ENCODE assay signal across 11 cellular contexts in genomic region chr18:5239447-5239846, GRCh38. TPM values are rescaled to one million over a fixed set of nuclear protein-coding genes. Genes with fewer than 3 reads are reported as not detected.
DNase-seq lines count a peak whose midpoint lies in the region; ATAC-seq and TF ChIP-seq lines count a peak whose summit lies in the region.
"Had no signal": no experiment of that assay in that cellular context is flagged by ENCODE, and none has a peak within 500 bp of the region (broad histone marks: within the 10 kb centered on the region; RNA-seq: fewer than 3 reads in every experiment).

No MANE protein-coding gene starts in this region.

- TF ChIP-seq CTCF in AG10803 (conservative IDR thresholded peaks at IDR 0.05; ENCODE audit: low read length), result no peak
- no peak for TF ChIP-seq CTCF in natural killer cell (IDR thresholded peaks at IDR 0.05)

- no peak overlapping the region for H3K9ac ChIP-seq in HUES64 (ENCODE audit: low read depth, low read length)

- H3K27me3 Mint-ChIP-seq in central memory CD8-positive, alpha-beta T cell, result peaks cover 4% of the 10 kb centered on the region
- peaks cover under 1 to 3% of the 10 kb centered on the region in 2 donors for H3K27me3 Mint-ChIP-seq in natural killer cell (ENCODE audit: low read depth in 2 of 2)

- H3K27me3 ChIP-seq in HUES64 (ENCODE audit: insufficient read depth, low read length), result peaks cover 22% of the 10 kb centered on the region; the same call in 1 of the 2 replicates
- H3K27me3 ChIP-seq: brain microvascular endothelial cell had no signal

- H3K4me1 ChIP-seq in HUES64 (ENCODE audit: insufficient read depth, low read length), result peaks cover 18% of the 10 kb centered on the region

- WGBS in HUES64, result 89% methylated on average over 4 of the region's 4 CpGs

- no peaks in the 10 kb centered on the region for H3K9me3 ChIP-seq in HUES64 (ENCODE audit: insufficient read depth, low read depth, low read length)

- no peaks in the 10 kb centered on the region for H3K9me3 Mint-ChIP-seq in central memory CD8-positive, alpha-beta T cell
- no peaks in the 10 kb centered on the region for H3K9me3 Mint-ChIP-seq in natural killer cell

- DNase-seq in AG10803 (ENCODE audit: low read depth) (no peak), natural killer cell (no peak), Ammon's horn (ENCODE audit: low spot score) (no peak), cortex of kidney (lab: John Stamatoyannopoulos, UW) (no peak), T1000 (lab: John Stamatoyannopoulos, UW) (no peak)
- no peak for DNase-seq in central memory CD8-positive, alpha-beta T cell (ENCODE audit: low spot score in 2 of 2)
- DNase-seq: brain microvascular endothelial cell had no signal

- H3K36me3 ChIP-seq in HUES64 (ENCODE audit: insufficient read depth, low read length), result peaks cover 28% of the 10 kb centered on the region

- H3K4me3 Mint-ChIP-seq in central memory CD8-positive, alpha-beta T cell, result peak overlapping the region; percentile 94
- H3K4me3 Mint-ChIP-seq in natural killer cell, result peak overlapping the region; percentile 95

- intact Hi-C loops in natural killer cell (cut with micrococcal nuclease), result no loop called here

- peaks cover 27% of the 10 kb centered on the region for H3K4me1 Mint-ChIP-seq in central memory CD8-positive, alpha-beta T cell
- H3K4me1 Mint-ChIP-seq in natural killer cell, result peaks cover 26 to 47% of the 10 kb centered on the region in 2 donors

- H3K4me3 ChIP-seq in AG10803 (ENCODE audit: low read length) (peak overlapping the region; percentile 82), HUES64 (ENCODE audit: low read length) (peak overlapping the region; percentile 95)

- H3K36me3 Mint-ChIP-seq in central memory CD8-positive, alpha-beta T cell (ENCODE audit: insufficient read depth), result peaks cover 30% of the 10 kb centered on the region
- H3K36me3 Mint-ChIP-seq in natural killer cell, result peaks cover 3% of the 10 kb centered on the region

- H3K27ac Mint-ChIP-seq in central memory CD8-positive, alpha-beta T cell (ENCODE audit: low read depth), result no peak overlapping the region
- H3K27ac Mint-ChIP-seq in natural killer cell, result peak overlapping the region; percentile 97

- H3K27ac ChIP-seq in HUES64 (ENCODE audit: low read depth, low read length), result no peak overlapping the region
- H3K27ac ChIP-seq: brain microvascular endothelial cell had no signal

- no peak for ATAC-seq in central memory CD8-positive, alpha-beta T cell (replicated peaks; ENCODE audit: extremely low read depth, poor library complexity, severe bottlenecking)
- ATAC-seq in natural killer cell (no peak), HG03521 (IDR thresholded peaks at IDR 0.05; ENCODE audit: unreplicated experiment) (no peak)
- ATAC-seq: HCT116 had no signal

RNA-seq across cellular contexts. Expression of gene AKAIN1, which starts 42.4 kb away (rescaled TPM):
- polyA plus RNA-seq in HUES64 (2013, experiment 1 of 2), result not detected
- polyA plus RNA-seq in HUES64 (2013, experiment 2 of 2), result not detected
- total RNA-seq in natural killer cell, result not detected
- total RNA-seq: LHCN-M2 had no signal

RNA-seq across cellular contexts. Expression of gene ZBTB14, which starts 56.1 kb away (rescaled TPM):
- 12.5 TPM for polyA plus RNA-seq in HUES64 (2013, experiment 1 of 2)
- 14.5 TPM for polyA plus RNA-seq in HUES64 (2013, experiment 2 of 2)
- total RNA-seq in natural killer cell, result 10 to 100 TPM; 24.7 to 25.9 (median 25.5) TPM
